Comparison of ENCODE assay signal across 4 cellular contexts in the genomic region with DNA sequence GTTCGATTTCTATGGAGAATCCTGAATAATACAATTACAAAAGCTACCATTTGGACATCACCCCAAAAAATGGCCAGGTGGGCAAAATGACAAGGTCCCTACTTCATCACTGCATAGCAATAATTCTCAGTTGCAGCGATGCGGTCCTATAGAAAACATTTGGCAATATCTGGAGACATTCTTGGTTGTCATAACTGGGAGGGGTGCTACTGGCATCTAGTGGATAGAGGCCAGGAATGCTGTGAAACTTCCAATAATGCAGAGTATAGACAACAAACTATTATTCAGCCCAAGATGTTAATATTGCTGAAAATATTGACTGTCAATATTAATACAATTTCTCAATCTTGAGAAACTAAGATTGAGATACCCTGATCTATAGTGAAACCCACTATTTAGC.
TF ChIP-seq lines count a peak whose summit lies in the region.

No MANE protein-coding gene starts in this region.

TF ChIP-seq in SK-N-SH, 30 proteins besides CTCF, POLR2A, EP300 and RAD21:
- TF ChIP-seq PBX3 (IDR thresholded peaks at IDR 0.05) (no peak), SMC3 (IDR thresholded peaks at IDR 0.05; ENCODE audit: low read depth, low read length) (peak; percentile 10; the same call in 1 of the 2 replicates), MEF2A (IDR thresholded peaks at IDR 0.05; ENCODE audit: borderline replicate concordance, low read depth) (no peak), NFIC (IDR thresholded peaks at IDR 0.05; ENCODE audit: borderline replicate concordance) (no peak), GABPA (IDR thresholded peaks at IDR 0.05; ENCODE audit: low read depth) (no peak)

TF ChIP-seq in SK-N-SH treated with all-trans-retinoic acid at 6 μM for 48 hours, 23 proteins besides CTCF, POLR2A, EP300 and RAD21:
- TF ChIP-seq ZC3H10 (CRISPR knock-in tag; IDR thresholded peaks at IDR 0.05), result no peak
- TF ChIP-seq ZFP30 (CRISPR knock-in tag; IDR thresholded peaks at IDR 0.05), result no peak
- no peak for TF ChIP-seq GLIS3 (CRISPR knock-in tag; IDR thresholded peaks at IDR 0.05)
- no peak for TF ChIP-seq PPARA (CRISPR knock-in tag; IDR thresholded peaks at IDR 0.05; ENCODE audit: borderline replicate concordance)
- no peak for TF ChIP-seq SNAI2 (CRISPR knock-in tag; IDR thresholded peaks at IDR 0.05)
- TF ChIP-seq, protein P1, sequence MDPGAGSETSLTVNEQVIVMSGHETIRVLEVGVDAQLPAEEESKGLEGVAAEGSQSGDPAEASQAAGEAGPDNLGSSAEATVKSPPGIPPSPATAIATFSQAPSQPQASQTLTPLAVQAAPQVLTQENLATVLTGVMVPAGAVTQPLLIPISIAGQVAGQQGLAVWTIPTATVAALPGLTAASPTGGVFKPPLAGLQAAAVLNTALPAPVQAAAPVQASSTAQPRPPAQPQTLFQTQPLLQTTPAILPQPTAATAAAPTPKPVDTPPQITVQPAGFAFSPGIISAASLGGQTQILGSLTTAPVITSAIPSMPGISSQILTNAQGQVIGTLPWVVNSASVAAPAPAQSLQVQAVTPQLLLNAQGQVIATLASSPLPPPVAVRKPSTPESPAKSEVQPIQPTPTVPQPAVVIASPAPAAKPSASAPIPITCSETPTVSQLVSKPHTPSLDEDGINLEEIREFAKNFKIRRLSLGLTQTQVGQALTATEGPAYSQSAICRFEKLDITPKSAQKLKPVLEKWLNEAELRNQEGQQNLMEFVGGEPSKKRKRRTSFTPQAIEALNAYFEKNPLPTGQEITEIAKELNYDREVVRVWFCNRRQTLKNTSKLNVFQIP (CRISPR knock-in tag; IDR thresholded peaks at IDR 0.05; ENCODE audit: borderline replicate concordance, low read depth), result no peak
- no peak for TF ChIP-seq ESRRG (CRISPR knock-in tag; IDR thresholded peaks at IDR 0.05)
- no peak for TF ChIP-seq PATZ1 (CRISPR knock-in tag; IDR thresholded peaks at IDR 0.05; ENCODE audit: borderline replicate concordance)
- no peak for TF ChIP-seq ZNF565 (CRISPR knock-in tag; conservative IDR thresholded peaks at IDR 0.05; ENCODE audit: low read depth)
- TF ChIP-seq ISL1 (CRISPR knock-in tag; IDR thresholded peaks at IDR 0.05), result no peak
- TF ChIP-seq TCF4 (CRISPR knock-in tag; IDR thresholded peaks at IDR 0.05; ENCODE audit: borderline replicate concordance), result no peak
- TF ChIP-seq, protein P2, sequence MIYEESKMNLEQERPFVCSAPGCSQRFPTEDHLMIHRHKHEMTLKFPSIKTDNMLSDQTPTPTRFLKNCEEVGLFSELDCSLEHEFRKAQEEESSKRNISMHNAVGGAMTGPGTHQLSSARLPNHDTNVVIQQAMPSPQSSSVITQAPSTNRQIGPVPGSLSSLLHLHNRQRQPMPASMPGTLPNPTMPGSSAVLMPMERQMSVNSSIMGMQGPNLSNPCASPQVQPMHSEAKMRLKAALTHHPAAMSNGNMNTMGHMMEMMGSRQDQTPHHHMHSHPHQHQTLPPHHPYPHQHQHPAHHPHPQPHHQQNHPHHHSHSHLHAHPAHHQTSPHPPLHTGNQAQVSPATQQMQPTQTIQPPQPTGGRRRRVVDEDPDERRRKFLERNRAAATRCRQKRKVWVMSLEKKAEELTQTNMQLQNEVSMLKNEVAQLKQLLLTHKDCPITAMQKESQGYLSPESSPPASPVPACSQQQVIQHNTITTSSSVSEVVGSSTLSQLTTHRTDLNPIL (CRISPR knock-in tag; IDR thresholded peaks at IDR 0.05; ENCODE audit: low read depth), result no peak
- TF ChIP-seq BACH2 (CRISPR knock-in tag; IDR thresholded peaks at IDR 0.05; ENCODE audit: borderline replicate concordance), result no peak

TF ChIP-seq in GM23338, 12 proteins besides CTCF, POLR2A, EP300 and RAD21 (continues in another document):
- TF ChIP-seq EZH2 (IDR thresholded peaks at IDR 0.05; ENCODE audit: low read depth, unreplicated experiment), result no peak
- no peak for TF ChIP-seq ZNF462 (CRISPR knock-in tag; IDR thresholded peaks at IDR 0.05)

TF ChIP-seq in H1, 55 proteins besides CTCF, POLR2A, EP300 and RAD21:
- TF ChIP-seq CHD2 (IDR thresholded peaks at IDR 0.05; ENCODE audit: low read length), result no peak
- TF ChIP-seq GABPA (IDR thresholded peaks at IDR 0.05; ENCODE audit: borderline replicate concordance, insufficient read depth, low read length), result no peak
- no peak for TF ChIP-seq SIX5 (IDR thresholded peaks at IDR 0.05; ENCODE audit: low read depth, low read length)
- TF ChIP-seq SAP30 (IDR thresholded peaks at IDR 0.05; ENCODE audit: insufficient read depth, insufficient replicate concordance, low read length), result no peak
- no peak for TF ChIP-seq TEAD4 (IDR thresholded peaks at IDR 0.05; ENCODE audit: low read depth, low read length)
- no peak for TF ChIP-seq BRCA1 (IDR thresholded peaks at IDR 0.05; ENCODE audit: low read depth, low read length)
- TF ChIP-seq KDM5A (IDR thresholded peaks at IDR 0.05; ENCODE audit: low read length), result no peak
- TF ChIP-seq BCL11A (IDR thresholded peaks at IDR 0.05; ENCODE audit: low read depth in 2 of 2, low read length in 2 of 2), result no peak
- no peak for TF ChIP-seq NRF1 (IDR thresholded peaks at IDR 0.05; ENCODE audit: low read depth, low read length)
- no peak for TF ChIP-seq SP2 (IDR thresholded peaks at IDR 0.05; ENCODE audit: low read length)
- TF ChIP-seq TCF12 (IDR thresholded peaks at IDR 0.05; ENCODE audit: low read depth, low read length), result no peak
- TF ChIP-seq CBX5 (IDR thresholded peaks at IDR 0.05; ENCODE audit: low read depth, low read length), result no peak
- no peak for TF ChIP-seq ATF3 (IDR thresholded peaks at IDR 0.05; ENCODE audit: insufficient read depth, low read depth, low read length)
- no peak for TF ChIP-seq RBBP5 (IDR thresholded peaks at IDR 0.05; ENCODE audit: borderline replicate concordance, low read depth, low read length)
- TF ChIP-seq ASH2L (IDR thresholded peaks at IDR 0.05; ENCODE audit: low read length), result no peak
- no peak for TF ChIP-seq GTF2F1 (IDR thresholded peaks at IDR 0.05; ENCODE audit: borderline replicate concordance, low read depth, low read length)
- TF ChIP-seq SUZ12 (IDR thresholded peaks at IDR 0.05; ENCODE audit: low read length), result no peak
- no peak for TF ChIP-seq POLR2AphosphoS5 (IDR thresholded peaks at IDR 0.05; ENCODE audit: low read depth, low read length)
- TF ChIP-seq RFX5 (IDR thresholded peaks at IDR 0.05; ENCODE audit: borderline replicate concordance, low read depth, low read length), result no peak
- TF ChIP-seq SRF (IDR thresholded peaks at IDR 0.05; ENCODE audit: low read depth, low read length), result no peak
